ENCODE assay signal across 25 cellular contexts in the genomic region with DNA sequence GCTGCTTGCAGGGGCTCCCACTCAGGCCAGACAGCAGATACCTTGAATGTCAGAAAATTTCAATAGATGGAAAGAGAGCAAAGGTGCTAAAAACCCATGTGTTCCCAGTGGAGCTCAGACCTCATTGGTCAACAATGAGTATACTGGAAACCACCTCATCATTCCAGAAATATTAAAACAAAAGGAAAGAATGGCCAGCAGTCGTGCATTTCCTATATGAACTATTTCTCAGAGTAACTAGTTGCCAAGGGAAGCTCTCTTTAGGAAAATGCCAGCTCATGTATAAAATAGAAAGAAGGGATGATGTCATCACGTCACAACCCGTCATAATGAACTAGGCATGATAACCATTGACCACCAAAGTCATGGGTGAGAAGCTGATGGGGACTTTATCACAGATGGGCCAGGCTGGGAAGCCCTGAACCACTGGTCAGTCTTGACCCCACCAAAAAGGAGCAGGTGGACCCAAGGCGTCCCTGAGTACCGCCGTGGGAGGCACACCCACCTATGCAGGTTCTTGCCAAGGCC. TPM values are rescaled to one million over a fixed set of nuclear protein-coding genes. Genes with fewer than 3 reads are reported as not detected.
DNase-seq lines count a peak whose midpoint lies in the region; ATAC-seq lines count a peak whose summit lies in the region.
"Had no signal": no experiment of that assay in that cellular context is flagged by ENCODE, and none has a peak within 500 bp of the region (broad histone marks: within the 10 kb centered on the region; RNA-seq: fewer than 3 reads in every experiment).

No MANE protein-coding gene starts in this region.

- H3K4me3 Mint-ChIP-seq in stimulated activated naive CD8-positive, alpha-beta T cell treated with anti-CD3 and anti-CD28 coated beads, Interleukin-15, amount 100 ng/mL, for 72 hours: no peak overlapping the region
- no peak overlapping the region for H3K4me3 Mint-ChIP-seq in activated CD8-positive, alpha-beta T cell treated with anti-CD3 and anti-CD28 coated beads, Interleukin-2, amount 10 ng/mL, durations not matched to agents 7 days and 5 days
- H3K4me3 Mint-ChIP-seq in effector memory CD8-positive, alpha-beta T cell: peak overlapping the region in 1 of 2 donors; percentile 28
- H3K4me3 Mint-ChIP-seq: activated B cell treated with CpG ODN at 0.5 μM for 24 hours, neural progenitor cell had no signal

- peaks cover 23% of the 10 kb centered on the region for H3K36me3 Mint-ChIP-seq in activated CD8-positive, alpha-beta T cell treated with anti-CD3 and anti-CD28 coated beads, Interleukin-2, amount 10 ng/mL, durations not matched to agents 7 days and 5 days (ENCODE audit: low read depth)
- peaks cover 4% of the 10 kb centered on the region for H3K36me3 Mint-ChIP-seq in effector memory CD8-positive, alpha-beta T cell (ENCODE audit: insufficient read depth)

- CTCF ChIA-PET in activated CD8-positive, alpha-beta T cell treated with anti-CD3 and anti-CD28 coated beads, Interleukin-2, amount 10 ng/mL, durations not matched to agents 7 days and 5 days (lab: Charles Lee): interaction anchor here (2.1 kb wide), 1 partner anchor 10 kb away, joined by 7 read pairs; no protein-coding TSS in a partner anchor

- H3K27ac Mint-ChIP-seq in stimulated activated naive CD8-positive, alpha-beta T cell treated with anti-CD3 and anti-CD28 coated beads, Interleukin-15, amount 100 ng/mL, for 72 hours: peak overlapping the region; percentile 10 to 86
- H3K27ac Mint-ChIP-seq in activated CD8-positive, alpha-beta T cell treated with anti-CD3 and anti-CD28 coated beads, Interleukin-2, amount 10 ng/mL, durations not matched to agents 7 days and 5 days: peak overlapping the region; percentile 89
- H3K27ac Mint-ChIP-seq in effector memory CD8-positive, alpha-beta T cell: peak overlapping the region; percentile 14 to 17
- H3K27ac Mint-ChIP-seq: activated B cell treated with CpG ODN at 0.5 μM for 24 hours, neural progenitor cell had no signal

- no peak for ATAC-seq in stimulated activated naive CD8-positive, alpha-beta T cell treated with anti-CD3 and anti-CD28 coated beads, Interleukin-15, amount 100 ng/mL, for 72 hours
- no peak for ATAC-seq in stimulated activated naive CD8-positive, alpha-beta T cell treated with anti-CD3 and anti-CD28 coated beads, Interleukin-15, Interleukin-2, amounts not matched to agents 100 U/mL and 50 U/mL, for 24 hours
- ATAC-seq in activated CD8-positive, alpha-beta T cell treated with anti-CD3 and anti-CD28 coated beads, Interleukin-2, amount 10 ng/mL, durations not matched to agents 7 days and 5 days: no peak
- ATAC-seq in effector memory CD8-positive, alpha-beta T cell (replicated peaks): no peak
- ATAC-seq in HG02642 (IDR thresholded peaks at IDR 0.05; ENCODE audit: poor library complexity, unreplicated experiment): no peak
- ATAC-seq: gastrocnemius medialis, psoas muscle had no signal

- peaks cover 42 to 59% of the 10 kb centered on the region in 2 donors for H3K9me3 Mint-ChIP-seq in stimulated activated naive CD8-positive, alpha-beta T cell treated with anti-CD3 and anti-CD28 coated beads, Interleukin-15, amount 100 ng/mL, for 72 hours
- peaks cover 18% of the 10 kb centered on the region for H3K9me3 Mint-ChIP-seq in activated CD8-positive, alpha-beta T cell treated with anti-CD3 and anti-CD28 coated beads, Interleukin-2, amount 10 ng/mL, durations not matched to agents 7 days and 5 days (ENCODE audit: insufficient read depth)
- H3K9me3 Mint-ChIP-seq in effector memory CD8-positive, alpha-beta T cell: peaks cover 3 to 17% of the 10 kb centered on the region in 2 donors

- POLR2A ChIA-PET in activated CD8-positive, alpha-beta T cell treated with anti-CD3 and anti-CD28 coated beads, Interleukin-2, amount 10 ng/mL, durations not matched to agents 7 days and 5 days (lab: Charles Lee): interaction anchor here (0.9 to 1.0 kb wide), 2 partner anchors 17 to 25 kb away, joined by 3 read pairs; no protein-coding TSS in a partner anchor

- peaks cover 6% of the 10 kb centered on the region for H3K27me3 Mint-ChIP-seq in stimulated activated naive CD8-positive, alpha-beta T cell treated with anti-CD3 and anti-CD28 coated beads, Interleukin-15, amount 100 ng/mL, for 72 hours
- H3K27me3 Mint-ChIP-seq in activated CD8-positive, alpha-beta T cell treated with anti-CD3 and anti-CD28 coated beads, Interleukin-2, amount 10 ng/mL, durations not matched to agents 7 days and 5 days (ENCODE audit: low read depth): peaks cover 12% of the 10 kb centered on the region
- H3K27me3 Mint-ChIP-seq in effector memory CD8-positive, alpha-beta T cell: peaks cover 13 to 37% of the 10 kb centered on the region in 2 donors

- DNase-seq in stimulated activated naive CD8-positive, alpha-beta T cell treated with anti-CD3 and anti-CD28 coated beads, Interleukin-15, amount 100 ng/mL, for 72 hours: no peak
- DNase-seq in stimulated activated naive CD8-positive, alpha-beta T cell treated with anti-CD3 and anti-CD28 coated beads, Interleukin-15, Interleukin-2, amounts not matched to agents 100 U/mL and 50 U/mL, for 24 hours: no peak
- no peak for DNase-seq in activated CD8-positive, alpha-beta T cell treated with anti-CD3 and anti-CD28 coated beads, Interleukin-2, amount 10 ng/mL, durations not matched to agents 7 days and 5 days
- DNase-seq in effector memory CD8-positive, alpha-beta T cell: no peak
- DNase-seq in HPDE6-E6E7 (ENCODE audit: extremely low spot score) (no peak), globus pallidus (ENCODE audit: low spot score) (no peak)
- DNase-seq: activated B cell treated with CpG ODN at 0.5 μM for 24 hours; cerebellar nuclear complex; DMS79; gastrocnemius medialis; islet precursor cell; NCI-H1092 treated with DMSO at 0.1 percent for 48 hours; NCI-H2029; NCI-H226; NCI-H748 treated with DMSO at 0.1 percent for 48 hours; psoas muscle; stimulated activated CD4-positive, alpha-beta T cell treated with anti-CD3 and anti-CD28 coated beads, Interleukin-1b, Interleukin-23, amount 100 ng/mL, for 48 hours; T1000; testis had no signal

- H3K4me1 Mint-ChIP-seq in stimulated activated naive CD8-positive, alpha-beta T cell treated with anti-CD3 and anti-CD28 coated beads, Interleukin-15, amount 100 ng/mL, for 72 hours: peaks cover 29% of the 10 kb centered on the region
- H3K4me1 Mint-ChIP-seq in activated CD8-positive, alpha-beta T cell treated with anti-CD3 and anti-CD28 coated beads, Interleukin-2, amount 10 ng/mL, durations not matched to agents 7 days and 5 days (ENCODE audit: low read depth): peaks cover 29% of the 10 kb centered on the region
- peaks cover 11 to 13% of the 10 kb centered on the region in 2 donors for H3K4me1 Mint-ChIP-seq in effector memory CD8-positive, alpha-beta T cell (ENCODE audit: low read depth in 2 of 2)
- H3K4me1 Mint-ChIP-seq: neural progenitor cell had no signal

RNA-seq across cellular contexts. Expression of a gene that starts 17.5 kb away (rescaled TPM):
- total RNA-seq in activated CD8-positive, alpha-beta T cell treated with anti-CD3 and anti-CD28 coated beads, Interleukin-2, amount 10 ng/mL, durations not matched to agents 7 days and 5 days: not detected
- total RNA-seq: activated B cell treated with CpG ODN at 0.5 μM for 24 hours; CD8-positive, alpha-beta T cell; gastrocnemius medialis; lower leg skin; mononuclear cell; psoas muscle; skeletal muscle tissue had no signal

RNA-seq across cellular contexts. Expression of a gene that starts 43.8 kb away (rescaled TPM):
- not detected for total RNA-seq in activated CD8-positive, alpha-beta T cell treated with anti-CD3 and anti-CD28 coated beads, Interleukin-2, amount 10 ng/mL, durations not matched to agents 7 days and 5 days
- total RNA-seq: activated B cell treated with CpG ODN at 0.5 μM for 24 hours had no signal

Comparison
In these comparisons a context has a peak if more than half of its experiments do, and no peak if none do; other contexts are left out.
1. H3K27ac Mint-ChIP-seq: peak in every context shown above with its lines; median percentile 89 in activated CD8-positive, alpha-beta T cell treated with anti-CD3 and anti-CD28 coated beads, Interleukin-2, amount 10 ng/mL, durations not matched to agents 7 days and 5 days; 48 in stimulated activated naive CD8-positive, alpha-beta T cell treated with anti-CD3 and anti-CD28 coated beads, Interleukin-15, amount 100 ng/mL, for 72 hours; 16 in effector memory CD8-positive, alpha-beta T cell.